ENCODE assay signal across 8 cellular contexts in genomic region chr5:66828046-66828550, GRCh38.
DNase-seq lines count a peak whose midpoint lies in the region; ATAC-seq, FAIRE-seq and TF ChIP-seq lines count a peak whose summit lies in the region.

No MANE protein-coding gene starts in this region.

- no peaks in the 10 kb centered on the region for H3K9me2 ChIP-seq in GM23248 (ENCODE audit: insufficient read depth)

- H3K4me3 Mint-ChIP-seq in astrocyte (ENCODE audit: unreplicated experiment) = peak overlapping the region; percentile 83

- H3K27me3 ChIP-seq in AG04450 (ENCODE audit: control insufficient read depth, insufficient read depth, low read length) (peaks cover 15% of the 10 kb centered on the region), GM23248 (replicated peaks; ENCODE audit: insufficient read depth) (no peaks in the 10 kb centered on the region), astrocyte (ENCODE audit: insufficient read depth, low read length) (no peaks in the 10 kb centered on the region), tibial nerve (peaks cover 0 to 6% of the 10 kb centered on the region in 2 donors)

- TF ChIP-seq CTCF in AG04450 (IDR thresholded peaks at IDR 0.05; ENCODE audit: low read depth, low read length) (no peak), astrocyte (IDR thresholded peaks at IDR 0.05; ENCODE audit: insufficient read depth, low read depth, low read length) (no peak), tibial nerve (IDR thresholded peaks at IDR 0.05) (no peak)

- H3K9ac ChIP-seq in GM23248 (peak overlapping the region; percentile 63; the same call in 1 of the 2 replicates), astrocyte (ENCODE audit: low read length) (peak overlapping the region; percentile 83)

- FAIRE-seq in astrocyte (lab: Jason Lieb, UNC) = no peak

- H4K20me1 ChIP-seq in GM23248 (ENCODE audit: insufficient read depth) (no peaks in the 10 kb centered on the region), astrocyte (ENCODE audit: insufficient read depth, low read length) (no peaks in the 10 kb centered on the region)

- no peak for TF ChIP-seq POLR2A in tibial nerve (IDR thresholded peaks at IDR 0.05)

- H3F3A ChIP-seq in GM23248 (ENCODE audit: insufficient read depth) = peaks cover 6% of the 10 kb centered on the region; the same call in 1 of the 2 replicates

- no peak overlapping the region for H3K27ac ChIP-seq in AG04450 (ENCODE audit: low read depth, low read length)
- no peak overlapping the region for H3K27ac ChIP-seq in GM23248
- peak overlapping the region; percentile 81 for H3K27ac ChIP-seq in astrocyte (ENCODE audit: low read depth, low read length)
- no peak overlapping the region for H3K27ac ChIP-seq in tibial nerve

- no peak for DNase-seq in AG04450 (ENCODE audit: low read depth, low spot score)
- no peak for DNase-seq in GM23248
- DNase-seq in astrocyte (ENCODE audit: low read depth) = no peak
- no peak for DNase-seq in left lobe of liver (ENCODE audit: low spot score)
- DNase-seq in tibial nerve (ENCODE audit: low spot score in 2 of 2) = no peak
- no peak for DNase-seq in pons (ENCODE audit: low spot score)
- no peak for DNase-seq in stimulated activated naive CD4-positive, alpha-beta T cell (lab: John Stamatoyannopoulos, UW)
- DNase-seq in NCI-H524 treated with DMSO at 0.1 percent for 48 hours (lab: John Stamatoyannopoulos, UW) = no peak

- no peaks in the 10 kb centered on the region for H3K9me3 ChIP-seq in AG04450 (ENCODE audit: control insufficient read depth, insufficient read depth, low read length)
- H3K9me3 ChIP-seq in GM23248 (ENCODE audit: low read depth) = no peaks in the 10 kb centered on the region
- H3K9me3 ChIP-seq in astrocyte (ENCODE audit: insufficient read depth, low read depth, low read length) = no peaks in the 10 kb centered on the region
- H3K9me3 ChIP-seq in tibial nerve = no peaks in the 10 kb centered on the region

- H2AFZ ChIP-seq in GM23248 (peak overlapping the region; percentile 82), astrocyte (ENCODE audit: low read depth, low read length) (peak overlapping the region; percentile 77)

- no peaks in the 10 kb centered on the region for H3K27me3 Mint-ChIP-seq in astrocyte (ENCODE audit: low read depth, unreplicated experiment)

- H3K4me1 ChIP-seq in GM23248 (ENCODE audit: insufficient read depth) (peaks cover 8% of the 10 kb centered on the region), astrocyte (ENCODE audit: insufficient read depth, low read length) (peaks cover 10% of the 10 kb centered on the region), tibial nerve (peaks cover 0 to 8% (median 2%) of the 10 kb centered on the region in 4 donors)

- CTCF ChIA-PET in AG04450 (lab: Charles Lee) = interaction anchor here (0.7 to 5.7 kb wide), 5 partner anchors 8 to 338 kb away, joined by 4 to 58 read pairs (median 14); no protein-coding TSS in a partner anchor

- H3K4me2 ChIP-seq in GM23248 (ENCODE audit: unreplicated experiment) = peak overlapping the region; percentile 91
- peak overlapping the region; percentile 89 for H3K4me2 ChIP-seq in astrocyte (ENCODE audit: low read length)

- no peak for TF ChIP-seq EP300 in tibial nerve (IDR thresholded peaks at IDR 0.05)

- 19 to 23% methylated on average over 5 of the region's 5 CpGs for WGBS in GM23248 (ENCODE audit: low coverage in 1 of 2, low lambda C conversion rate in 2 of 2, missing lambda C conversion rate in 2 of 2), 2 experiments
- WGBS in tibial nerve, 2 donors = 19 to 29% methylated on average over 5 of the region's 5 CpGs

- no peaks in the 10 kb centered on the region for H3K79me2 ChIP-seq in GM23248 (ENCODE audit: insufficient read depth)
- H3K79me2 ChIP-seq in astrocyte (ENCODE audit: insufficient read depth, low read length) = no peaks in the 10 kb centered on the region

- peaks cover 21% of the 10 kb centered on the region for H3K4me1 Mint-ChIP-seq in astrocyte (ENCODE audit: low read depth, unreplicated experiment)

- POLR2A ChIA-PET in AG04450 (lab: Yijun Ruan, JAX) = interaction anchor here (1.5 kb wide), 1 partner anchor 132 kb away, joined by 3 read pairs; no protein-coding TSS in a partner anchor

- no peaks in the 10 kb centered on the region for H3K9me3 Mint-ChIP-seq in astrocyte (ENCODE audit: unreplicated experiment)

- H3K36me3 ChIP-seq in GM23248 (ENCODE audit: low read depth) (no peaks in the 10 kb centered on the region), astrocyte (ENCODE audit: insufficient read depth, low read length) (no peaks in the 10 kb centered on the region), tibial nerve (no peaks in the 10 kb centered on the region)

- H3K36me3 Mint-ChIP-seq in astrocyte (ENCODE audit: low read depth, unreplicated experiment) = no peaks in the 10 kb centered on the region

- H3K27ac Mint-ChIP-seq in astrocyte (ENCODE audit: unreplicated experiment) = peak overlapping the region; percentile 99

- H3K4me3 ChIP-seq in AG04450 (ENCODE audit: low read depth, low read length) = peak overlapping the region; percentile 66
- peak overlapping the region; percentile 84 for H3K4me3 ChIP-seq in GM23248
- peak overlapping the region; percentile 67 for H3K4me3 ChIP-seq in astrocyte (ENCODE audit: insufficient read depth, low read depth, low read length)
- H3K4me3 ChIP-seq in tibial nerve = peak overlapping the region; percentile 21 to 44 (median 38)

- in situ Hi-C loops in GM23248 (cut with MboI) = loop anchor here (10.0 kb wide), 1 partner anchor 327 kb away; no protein-coding TSS in a partner anchor

- peak; percentile 52 for ATAC-seq in left lobe of liver
